In the genomic region with DNA sequence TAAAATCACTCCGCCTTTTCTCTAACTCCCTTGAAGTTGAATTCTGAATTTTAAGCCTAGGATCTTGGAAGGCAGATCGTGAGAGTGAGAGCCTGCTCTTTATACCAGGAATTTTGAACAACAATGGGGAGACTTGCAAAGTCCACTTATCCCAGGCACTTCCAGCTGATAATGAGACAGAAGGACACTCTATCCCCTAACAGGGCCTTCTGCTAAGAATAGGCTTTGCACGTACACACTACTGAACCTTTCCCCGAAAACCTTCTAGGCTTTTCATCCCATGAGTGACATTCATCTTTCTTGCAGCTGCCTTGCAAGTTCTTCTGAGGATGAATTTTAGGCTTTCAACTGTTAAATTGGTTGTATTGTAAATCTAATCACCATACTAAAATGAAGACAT, we compare ENCODE assay signal across 21 cellular contexts. TPM values are rescaled to one million over a fixed set of nuclear protein-coding genes. Genes with fewer than 3 reads are reported as not detected.
DNase-seq lines count a peak whose midpoint lies in the region; ATAC-seq and TF ChIP-seq lines count a peak whose summit lies in the region.
"Had no signal": no experiment of that assay in that cellular context is flagged by ENCODE, and none has a peak within 500 bp of the region (broad histone marks: within the 10 kb centered on the region; RNA-seq: fewer than 3 reads in every experiment).

No MANE protein-coding gene starts in this region.

- DNase-seq in cardiac muscle cell (ENCODE audit: low read depth in 1 of 2, low spot score in 1 of 2) (peak in 1 of 2 donors; percentile 70), right atrium auricular region (ENCODE audit: low spot score) (no peak), nephron progenitor cell (no peak), AG20443 (ENCODE audit: low spot score) (no peak), NCI-H1092 treated with DMSO at 0.1 percent for 48 hours (lab: John Stamatoyannopoulos, UW) (no peak)
- DNase-seq: AML-193; CD4-positive, alpha-beta T cell; Karpas-422; NCI-H1105; NCI-H1436 treated with DMSO at 0.1 percent for 48 hours; NCI-H187 treated with DMSO at 0.1 percent for 48 hours; NCI-H446 treated with DMSO at 0.1 percent for 48 hours; NCI-H69; RPMI8226; SHP77 treated with DMSO at 0.1 percent for 48 hours had no signal

- H3K36me3 Mint-ChIP-seq in brain (no peaks in the 10 kb centered on the region), nephron progenitor cell (ENCODE audit: low read depth) (no peaks in the 10 kb centered on the region)

- peaks cover 0 to 6% (median 0%) of the 10 kb centered on the region in 5 experiments for H3K9me3 Mint-ChIP-seq in brain
- H3K9me3 Mint-ChIP-seq in nephron progenitor cell, result no peaks in the 10 kb centered on the region
- H3K9me3 Mint-ChIP-seq: CD4-positive, alpha-beta T cell had no signal

- H3K27ac ChIP-seq in cardiac muscle cell (peak overlapping the region; percentile 97), right atrium auricular region (no peak overlapping the region)
- H3K27ac ChIP-seq: BLaER1 treated with 17β-estradiol and CSF1 and Interleukin-3, amounts not matched to agents 10 nM and 100 nM had no signal

- H3K36me3 ChIP-seq in cardiac muscle cell, result no peaks in the 10 kb centered on the region
- H3K36me3 ChIP-seq in right atrium auricular region, result no peaks in the 10 kb centered on the region
- H3K36me3 ChIP-seq: BLaER1 treated with 17β-estradiol and CSF1 and Interleukin-3, amounts not matched to agents 10 nM and 100 nM had no signal

- H3K4me3 Mint-ChIP-seq in brain (peak overlapping the region in 1 of 5 experiments; percentile 18), nephron progenitor cell (no peak overlapping the region)
- H3K4me3 Mint-ChIP-seq: CD4-positive, alpha-beta T cell had no signal

- H3K4me3 ChIP-seq in cardiac muscle cell (no peak overlapping the region), right atrium auricular region (no peak overlapping the region)
- H3K4me3 ChIP-seq: BLaER1 treated with 17β-estradiol and CSF1 and Interleukin-3, amounts not matched to agents 10 nM and 100 nM had no signal

- ATAC-seq in HG02571 (IDR thresholded peaks at IDR 0.05; ENCODE audit: unreplicated experiment), result no peak
- ATAC-seq: HepG2 had no signal

- H3K27ac Mint-ChIP-seq in brain (peak overlapping the region in 3 of 5 experiments; percentile 20 to 80 (median 42)), nephron progenitor cell (peak overlapping the region; percentile 79)
- H3K27ac Mint-ChIP-seq: CD4-positive, alpha-beta T cell had no signal

- H3K27me3 ChIP-seq in cardiac muscle cell (no peaks in the 10 kb centered on the region), right atrium auricular region (no peaks in the 10 kb centered on the region)
- H3K27me3 ChIP-seq: BLaER1 treated with 17β-estradiol and CSF1 and Interleukin-3, amounts not matched to agents 10 nM and 100 nM had no signal

- H3K4me1 Mint-ChIP-seq in brain (peaks cover 45% of the 10 kb centered on the region), nephron progenitor cell (peaks cover 32% of the 10 kb centered on the region)

- peaks cover 5% of the 10 kb centered on the region for H3K27me3 Mint-ChIP-seq in brain
- H3K27me3 Mint-ChIP-seq in nephron progenitor cell (ENCODE audit: low read depth, poor library complexity), result peaks cover 13% of the 10 kb centered on the region
- H3K27me3 Mint-ChIP-seq: CD4-positive, alpha-beta T cell had no signal

- H3K9me3 ChIP-seq in cardiac muscle cell (ENCODE audit: low read depth) (no peaks in the 10 kb centered on the region), right atrium auricular region (no peaks in the 10 kb centered on the region)
- H3K9me3 ChIP-seq: BLaER1 treated with 17β-estradiol and CSF1 and Interleukin-3, amounts not matched to agents 10 nM and 100 nM had no signal

- no peak for TF ChIP-seq CTCF in cardiac muscle cell (IDR thresholded peaks at IDR 0.05; ENCODE audit: low read depth, low read length)
- TF ChIP-seq CTCF in right atrium auricular region (IDR thresholded peaks at IDR 0.05), result no peak
- no peak for TF ChIP-seq CTCF in brain (conservative IDR thresholded peaks at IDR 0.05)
- TF ChIP-seq CTCF in nephron progenitor cell (IDR thresholded peaks at IDR 0.05), result no peak

- H3K4me1 ChIP-seq in cardiac muscle cell (ENCODE audit: low read depth) (peaks cover 25% of the 10 kb centered on the region), right atrium auricular region (peaks cover 0 to 14% of the 10 kb centered on the region in 2 donors)
- H3K4me1 ChIP-seq: BLaER1 treated with 17β-estradiol and CSF1 and Interleukin-3, amounts not matched to agents 10 nM and 100 nM had no signal

RNA-seq across cellular contexts. Expression of a gene that starts 44.0 kb away (rescaled TPM):
- total RNA-seq in cardiac muscle cell (5.0 and 5.2 TPM in 2 replicates), right atrium auricular region (10 to 100 TPM in 1 of 2 donors, 1 to 10 TPM in 1; 8.1 to 10.6 TPM)
- polyA plus RNA-seq in cardiac muscle cell (0.70 and 3.0 TPM in 2 replicates), brain (ENCODE audit: insufficient read depth, low read depth, low replicate concordance) (not detected)
- total RNA-seq: CD4-positive, alpha-beta T cell; HT-29 had no signal
- polyA plus RNA-seq: AG04450 had no signal
